In genomic region chr1:225735252-225736149, GRCh38 we compare ENCODE assay signal across 9 cellular contexts. TPM values are rescaled to one million over a fixed set of nuclear protein-coding genes. Genes with fewer than 3 reads are reported as not detected.
DNase-seq lines count a peak whose midpoint lies in the region; ATAC-seq and TF ChIP-seq lines count a peak whose summit lies in the region.
"Had no signal": no experiment of that assay in that cellular context is flagged by ENCODE, and none has a peak within 500 bp of the region (broad histone marks: within the 10 kb centered on the region; RNA-seq: fewer than 3 reads in every experiment).

No MANE protein-coding gene starts in this region.

- H3K36me3 ChIP-seq in heart right ventricle (no peaks in the 10 kb centered on the region), sigmoid colon (no peaks in the 10 kb centered on the region), OCI-LY7 (ENCODE audit: insufficient read depth, low read length) (no peaks in the 10 kb centered on the region)

- no peak overlapping the region for H3K4me2 ChIP-seq in OCI-LY7 (ENCODE audit: low read length)

- H3K79me2 ChIP-seq in OCI-LY7 (ENCODE audit: insufficient read depth, low read depth, low read length) = no peaks in the 10 kb centered on the region

- no peaks in the 10 kb centered on the region for H3K9me2 ChIP-seq in OCI-LY7 (ENCODE audit: insufficient read depth, low read length)

- H3K27ac ChIP-seq in RWPE1 = peak overlapping the region; percentile 92
- peak overlapping the region in 9 of 10 donors; percentile 17 to 79 (median 70) for H3K27ac ChIP-seq in heart right ventricle
- H3K27ac ChIP-seq in sigmoid colon = peak overlapping the region; percentile 39 to 55 (median 48)
- H3K27ac ChIP-seq in OCI-LY7 (ENCODE audit: low read depth, low read length, poor library complexity, severe bottlenecking) = no peak overlapping the region

- intact Hi-C loops in heart right ventricle (cut with DNase I) = loop anchor here in 2 of 10 donors (5.0 kb wide), 2 partner anchors 37 to 38 kb away; no protein-coding TSS in a partner anchor
- intact Hi-C loops in sigmoid colon (cut with DNase I) = loop anchor here (5.0 kb wide), 2 partner anchors 43 to 63 kb away; no protein-coding TSS in a partner anchor
- intact Hi-C loops in OCI-LY7 (cut with micrococcal nuclease; ENCODE audit: unreplicated experiment) = no loop called here

- ATAC-seq in heart right ventricle (peak; percentile 92 to 97 (median 94)), HG02642 (IDR thresholded peaks at IDR 0.05; ENCODE audit: poor library complexity, unreplicated experiment) (no peak)
- no peak for ATAC-seq in activated CD4-positive, CD25-positive, alpha-beta regulatory T cell treated with anti-CD3 and anti-CD28 coated beads, Interleukin-2, amount 50 U/mL, for 24 hours
- ATAC-seq: activated CD8-positive, alpha-beta T cell treated with anti-CD3 and anti-CD28 coated beads, Interleukin-2, amount 10 ng/mL, durations not matched to agents 7 days and 5 days had no signal

- H3K4me3 ChIP-seq in heart right ventricle (no peak overlapping the region), sigmoid colon (no peak overlapping the region), OCI-LY7 (ENCODE audit: low read depth, low read length, poor library complexity, severe bottlenecking) (no peak overlapping the region)

- DNase-seq in ELR (ENCODE audit: low read depth) (peak; percentile 95), RWPE1 (ENCODE audit: low spot score) (peak; percentile 97), heart right ventricle (peak; percentile 66 to 70), sigmoid colon (peak; percentile 84), OCI-LY7 (ENCODE audit: low spot score) (no peak), NCI-H1048 (lab: John Stamatoyannopoulos, UW) (no peak)
- DNase-seq: activated CD8-positive, alpha-beta T cell treated with anti-CD3 and anti-CD28 coated beads, Interleukin-2, amount 10 ng/mL, durations not matched to agents 7 days and 5 days had no signal

- peaks cover 0 to 31% (median 23%) of the 10 kb centered on the region in 9 donors for H3K4me1 ChIP-seq in heart right ventricle
- peaks cover 0 to 16% (median 14%) of the 10 kb centered on the region in 4 donors for H3K4me1 ChIP-seq in sigmoid colon
- H3K4me1 ChIP-seq in OCI-LY7 (ENCODE audit: insufficient read depth, low read length, poor library complexity, severe bottlenecking) = no peaks in the 10 kb centered on the region

- H3K27me3 ChIP-seq in heart right ventricle (no peaks in the 10 kb centered on the region), sigmoid colon (no peaks in the 10 kb centered on the region)

- CTCF ChIA-PET in RWPE1 (lab: Yijun Ruan, JAX) (interaction anchor here (0.6 to 4.0 kb wide), 11 partner anchors 12 to 259 kb away, joined by 3 to 35 read pairs (median 3); partner anchors contain the start of gene SRP9), OCI-LY7 (lab: Charles Lee; ENCODE audit: unreplicated experiment) (no interaction called here)

- H3K9me3 ChIP-seq in heart right ventricle = no peaks in the 10 kb centered on the region
- H3K9me3 ChIP-seq in sigmoid colon = no peaks in the 10 kb centered on the region
- H3K9me3 ChIP-seq in OCI-LY7 (ENCODE audit: low read length) = no peaks in the 10 kb centered on the region

- no peak overlapping the region for H2AFZ ChIP-seq in OCI-LY7 (ENCODE audit: low read length)

- no peak for TF ChIP-seq CTCF in RWPE1 (conservative IDR thresholded peaks at IDR 0.05; ENCODE audit: low read depth)
- peak in 3 of 9 donors; percentile 20 to 34 (median 26) for TF ChIP-seq CTCF in heart right ventricle (IDR thresholded peaks at IDR 0.05)
- no peak for TF ChIP-seq CTCF in sigmoid colon (IDR thresholded peaks at IDR 0.05)
- no peak for TF ChIP-seq CTCF in OCI-LY7 (conservative IDR thresholded peaks at IDR 0.05; ENCODE audit: low read length)

- BruUV-seq in OCI-LY7 (replicated peaks; lab: Mats Ljungman, UMichigan) = no TSS peak

- TF ChIP-seq POLR2A in sigmoid colon (IDR thresholded peaks at IDR 0.05) = no peak

- 47 to 53% methylated on average over 12 of the region's 12 CpGs for WGBS in heart right ventricle, 2 donors
- 81 to 82% methylated on average over 12 of the region's 12 CpGs for WGBS in sigmoid colon, 2 donors

- H4K20me1 ChIP-seq in OCI-LY7 (ENCODE audit: insufficient read depth, low read length) = no peaks in the 10 kb centered on the region

- POLR2A ChIA-PET in RWPE1 (lab: Yijun Ruan, JAX; ENCODE audit: low non-redundant PET) (interaction anchor here (1.2 to 1.4 kb wide), 2 partner anchors 81 to 82 kb away, joined by 3 to 4 read pairs; no protein-coding TSS in a partner anchor), OCI-LY7 (lab: Charles Lee) (no interaction called here)

- TF ChIP-seq EP300 in sigmoid colon (IDR thresholded peaks at IDR 0.05) = no peak

RNA-seq across cellular contexts. Expression of gene SRP9, which starts 42.1 kb away (rescaled TPM):
- 100 to 1,000 TPM; 165 to 199 (median 175) TPM for total RNA-seq in heart right ventricle
- polyA plus RNA-seq in heart right ventricle = 100 to 1,000 TPM; 121 to 153 TPM
- 100 to 1,000 TPM; 148 to 270 (median 220) TPM for total RNA-seq in sigmoid colon
- 100 to 1,000 TPM; 262 to 513 (median 358) TPM for polyA plus RNA-seq in sigmoid colon
- 182 and 221 TPM in 2 replicates for total RNA-seq in OCI-LY7 (2014; rRNA removed; shearing (Covaris generic))
- 302 and 306 TPM in 2 replicates for total RNA-seq in OCI-LY7 (2022)

Comparison
In these comparisons a context has a peak if more than half of its experiments do, and no peak if none do; other contexts are left out.
1. DNase-seq: peak in ELR (single experiment), RWPE1 (single experiment), heart right ventricle (2 of 2) and sigmoid colon (single experiment); none in OCI-LY7 (single experiment) and NCI-H1048 (single experiment).
2. ATAC-seq: peak in heart right ventricle (8 of 8); none in activated CD4-positive, CD25-positive, alpha-beta regulatory T cell treated with anti-CD3 and anti-CD28 coated beads, Interleukin-2, amount 50 U/mL, for 24 hours (0 of 2) and HG02642 (single experiment).